Comparison of ENCODE assay signal across 8 cellular contexts in the genomic region with DNA sequence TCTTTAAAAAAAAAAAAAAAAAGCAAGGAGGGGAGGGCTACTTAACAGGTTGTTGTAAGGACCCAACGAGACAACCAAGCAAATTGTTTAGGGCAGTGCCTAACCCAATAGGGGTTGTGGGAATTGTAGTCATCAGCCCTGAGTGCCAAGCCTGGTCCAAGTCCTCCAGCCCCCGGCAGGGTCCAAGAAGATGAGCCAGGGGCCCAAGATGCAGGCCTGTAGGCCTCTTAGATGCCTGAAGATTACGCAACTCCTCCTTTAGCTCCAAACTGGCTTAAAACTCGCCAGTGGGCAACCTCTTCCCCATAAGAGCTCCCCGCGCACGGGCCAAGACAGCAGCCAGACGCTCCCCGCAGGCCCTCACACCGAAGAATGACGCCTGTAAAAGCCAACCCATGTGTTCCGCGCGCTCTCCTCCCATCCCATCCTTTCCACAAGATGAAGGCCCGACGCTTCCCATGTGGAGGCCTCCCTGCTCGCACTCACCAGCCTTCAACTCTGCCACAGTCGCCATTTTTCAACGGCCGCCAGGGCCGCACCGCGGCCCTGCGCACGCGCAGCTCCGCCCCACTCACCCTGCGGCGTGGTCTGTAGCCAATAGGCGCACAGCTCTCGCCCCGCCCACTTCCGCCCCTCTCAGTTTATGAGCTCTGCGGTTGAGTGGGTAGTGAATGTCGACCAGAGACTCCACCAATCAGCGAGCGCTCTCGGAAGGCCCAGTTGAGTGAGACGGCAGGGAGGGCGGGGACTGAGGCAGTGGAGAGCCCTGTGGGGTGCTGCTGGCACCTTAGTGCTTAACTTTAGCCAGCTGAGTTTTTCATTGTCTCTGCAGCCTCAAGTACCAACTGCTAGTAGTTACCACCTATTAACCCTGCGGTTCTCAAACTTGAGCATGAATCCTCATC. TPM values are rescaled to one million over a fixed set of nuclear protein-coding genes. Genes with fewer than 3 reads are reported as not detected.
A peak's percentile ranks its signal among the peaks of the same experiment; 100 is the strongest.
DNase-seq lines count a peak whose midpoint lies in the region; ATAC-seq, FAIRE-seq and TF ChIP-seq lines count a peak whose summit lies in the region.

A gene with protein sequence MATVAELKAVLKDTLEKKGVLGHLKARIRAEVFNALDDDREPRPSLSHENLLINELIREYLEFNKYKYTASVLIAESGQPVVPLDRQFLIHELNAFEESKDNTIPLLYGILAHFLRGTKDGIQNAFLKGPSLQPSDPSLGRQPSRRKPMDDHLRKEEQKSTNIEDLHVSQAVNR (minus strand): TSS at position 532 of the 905 bp plus-strand sequence. CDS start 18 bp downstream, at position 514.

- POLR2A ChIA-PET in Caco-2 (lab: Charles Lee) = interaction anchor here (0.6 to 1.3 kb wide), 8 partner anchors 9 to 342 kb away, joined by 3 to 10 read pairs (median 4); no protein-coding TSS in a partner anchor

- H3K36me3 Mint-ChIP-seq in Caco-2 (ENCODE audit: insufficient read depth, unreplicated experiment) = peaks cover 16% of the 10 kb centered on the region

- BruUV-seq in Caco-2 (replicated peaks; lab: Mats Ljungman, UMichigan) = TSS peak; percentile 69

- intact Hi-C loops in Caco-2 (cut with micrococcal nuclease; ENCODE audit: unreplicated experiment) = no loop called here

- H3K9ac ChIP-seq in endocrine pancreas (ENCODE audit: control insufficient read depth, insufficient read depth, low read length) = peak within 1 kb of the TSS; percentile 93

- peak; percentile 91 for FAIRE-seq in HTR-8/SVneo (lab: Jason Lieb, UNC)

- peak within 1 kb of the TSS; percentile 95 for H3K27ac Mint-ChIP-seq in Caco-2 (ENCODE audit: unreplicated experiment)

- CTCF ChIA-PET in Caco-2 (lab: Charles Lee) = interaction anchor here (0.7 to 1.3 kb wide), 8 partner anchors 11 to 255 kb away, joined by 3 to 13 read pairs (median 4); no protein-coding TSS in a partner anchor

- H3K4me1 ChIP-seq in Caco-2 (peaks cover 4% of the 10 kb centered on the region; the same call in 1 of the 2 replicates), endocrine pancreas (ENCODE audit: control insufficient read depth, insufficient read depth, low read length) (no peaks in the 10 kb centered on the region)

- no peaks in the 10 kb centered on the region for H3K9me3 Mint-ChIP-seq in Caco-2 (ENCODE audit: unreplicated experiment)

- no peak for TF ChIP-seq CTCF in Caco-2 (IDR thresholded peaks at IDR 0.05; ENCODE audit: insufficient read depth in 1 of 2, low read depth in 1 of 2, low read length in 1 of 2, severe bottlenecking in 1 of 2, unreplicated experiment in 1 of 2)

- ATAC-seq in GM21367 (IDR thresholded peaks at IDR 0.05; ENCODE audit: unreplicated experiment) = peak; percentile 91

- H3K4me1 Mint-ChIP-seq in Caco-2 (ENCODE audit: low read depth, unreplicated experiment) = peaks cover 6% of the 10 kb centered on the region

- peak within 1 kb of the TSS; percentile 87 for H3K4me3 ChIP-seq in Caco-2 (ENCODE audit: low read depth, low read length)
- peak within 1 kb of the TSS; percentile 79 for H3K4me3 ChIP-seq in endocrine pancreas (ENCODE audit: control insufficient read depth, insufficient read depth, low read length)

- H3K27me3 Mint-ChIP-seq in Caco-2 (ENCODE audit: insufficient read depth, unreplicated experiment) = no peaks in the 10 kb centered on the region

- no peaks in the 10 kb centered on the region for H3K9me3 ChIP-seq in Caco-2
- H3K9me3 ChIP-seq in endocrine pancreas (ENCODE audit: control insufficient read depth, low read length) = no peaks in the 10 kb centered on the region

- H3K4me3 Mint-ChIP-seq in Caco-2 (ENCODE audit: unreplicated experiment) = peak within 1 kb of the TSS; percentile 93

- H3K36me3 ChIP-seq in Caco-2 (ENCODE audit: control insufficient read depth, insufficient read depth, low read length) = no peaks in the 10 kb centered on the region
- no peaks in the 10 kb centered on the region for H3K36me3 ChIP-seq in endocrine pancreas (ENCODE audit: control insufficient read depth, insufficient read depth, low read length)

- H3K27me3 ChIP-seq in Caco-2 (replicated peaks; ENCODE audit: control insufficient read depth, insufficient read depth, low read length) (no peaks in the 10 kb centered on the region), endocrine pancreas (ENCODE audit: control insufficient read depth, insufficient read depth, low read length) (no peaks in the 10 kb centered on the region)

- DNase-seq in Caco-2 = peak; percentile 98 to 99
- peak; percentile 100 for DNase-seq in HTR-8/SVneo (ENCODE audit: insufficient read length, low spot score)
- DNase-seq in NOMO-1 treated with dmso at 0.1 percent for 144 hours (lab: John Stamatoyannopoulos, UW; ENCODE audit: unreplicated experiment) = peak; percentile 96
- DNase-seq in activated CD8-positive, alpha-beta memory T cell treated with anti-CD3 and anti-CD28 coated beads for 48 hours (ENCODE audit: low read depth in 2 of 3, low spot score in 2 of 3) = peak; percentile 96 to 99 (median 98)
- DNase-seq in mesenteric fat pad (ENCODE audit: low spot score) = peak; percentile 99
- peak; percentile 99 for DNase-seq in stimulated activated CD8-positive, alpha-beta memory T cell treated with anti-CD3 and anti-CD28 coated beads, Interleukin-15, amount 100 ng/mL, for 24 hours (ENCODE audit: low read depth)

RNA-seq across cellular contexts. Expression of the gene that starts here (rescaled TPM):
- 26.0 and 30.2 TPM in 2 replicates for total RNA-seq in Caco-2 (2022)
- total RNA-seq in mesenteric fat pad = 31.4 TPM

Comparison
In these comparisons a context has a peak if more than half of its experiments do, and no peak if none do; other contexts are left out.
1. Peak in every context shown above with its lines: DNase-seq, ATAC-seq and H3K4me3 ChIP-seq.